In genomic region chr15:97456541-97456940, GRCh38 we compare ENCODE assay signal across 30 cellular contexts.
"Had no signal": no experiment of that assay in that cellular context is flagged by ENCODE, and none has a peak within 500 bp of the region (broad histone marks: within the 10 kb centered on the region; RNA-seq: fewer than 3 reads in every experiment).

No MANE protein-coding gene starts in this region.

- DNase-seq: Karpas-422, KBM-7, MG63, NCI-H1048, NCI-H1092 treated with DMSO at 0.1 percent for 48 hours, NCI-H146, NCI-H1694, NCI-H187, NCI-H1930, NCI-H2029 treated with DMSO at 0.1 percent for 48 hours, NCI-H2081 treated with DMSO at 0.1 percent for 48 hours, NCI-H2171 treated with DMSO at 0.1 percent for 48 hours, NCI-H2227 treated with DMSO at 0.1 percent for 48 hours, NCI-H345, NCI-H446, NCI-H510A treated with DMSO at 0.1 percent for 48 hours, NCI-H524 treated with DMSO at 0.1 percent for 48 hours, NCI-H526 treated with DMSO at 0.1 percent for 48 hours, NCI-H774, PC-9, SHP77, SIG-M5, SJCRH30, T-cell had no signal

- H3K27ac ChIP-seq: KMS-11, PC-9, RWPE1, SJCRH30, SK-N-MC had no signal

- H3K9me3 ChIP-seq: MG63, SJCRH30 had no signal

- H3K4me1 ChIP-seq: SJCRH30 had no signal

- H3K9ac ChIP-seq: KMS-11 had no signal

- H3K36me3 ChIP-seq: MG63, SJCRH30 had no signal

- H3K27me3 ChIP-seq: MG63, SJCRH30 had no signal

- ATAC-seq: Panc1, Right ventricle myocardium inferior, SK-N-SH treated with all-trans-retinoic acid at 6 μM for 48 hours, T-cell had no signal

- H3K4me3 ChIP-seq: MG63, PC-9, SJCRH30, SK-N-MC had no signal
